In the genomic region with DNA sequence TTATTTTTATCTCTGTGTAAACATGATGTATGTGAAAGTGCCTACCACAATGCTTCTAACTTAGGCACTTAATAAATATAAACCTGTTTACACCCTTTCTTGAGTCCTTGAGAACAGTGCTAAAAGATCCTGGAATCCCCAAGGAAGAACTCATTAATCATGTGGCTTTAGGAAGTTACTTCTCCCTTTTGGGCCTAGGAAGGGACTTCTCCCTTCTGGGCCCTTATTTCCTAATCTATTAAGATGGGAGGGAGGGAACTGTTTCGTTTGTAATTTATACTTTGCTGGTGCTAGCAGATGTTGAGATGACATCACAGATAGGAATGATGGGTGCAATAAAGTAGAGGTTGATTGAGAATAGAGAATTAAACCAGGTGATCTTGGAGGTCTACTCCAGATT, we compare ENCODE assay signal across 1 cellular context.
TF ChIP-seq lines count a peak whose summit lies in the region.

No MANE protein-coding gene starts in this region.

TF ChIP-seq in WTC11, 78 proteins besides CTCF, POLR2A, EP300 and RAD21 (continued from another document):
- TF ChIP-seq, protein P1, sequence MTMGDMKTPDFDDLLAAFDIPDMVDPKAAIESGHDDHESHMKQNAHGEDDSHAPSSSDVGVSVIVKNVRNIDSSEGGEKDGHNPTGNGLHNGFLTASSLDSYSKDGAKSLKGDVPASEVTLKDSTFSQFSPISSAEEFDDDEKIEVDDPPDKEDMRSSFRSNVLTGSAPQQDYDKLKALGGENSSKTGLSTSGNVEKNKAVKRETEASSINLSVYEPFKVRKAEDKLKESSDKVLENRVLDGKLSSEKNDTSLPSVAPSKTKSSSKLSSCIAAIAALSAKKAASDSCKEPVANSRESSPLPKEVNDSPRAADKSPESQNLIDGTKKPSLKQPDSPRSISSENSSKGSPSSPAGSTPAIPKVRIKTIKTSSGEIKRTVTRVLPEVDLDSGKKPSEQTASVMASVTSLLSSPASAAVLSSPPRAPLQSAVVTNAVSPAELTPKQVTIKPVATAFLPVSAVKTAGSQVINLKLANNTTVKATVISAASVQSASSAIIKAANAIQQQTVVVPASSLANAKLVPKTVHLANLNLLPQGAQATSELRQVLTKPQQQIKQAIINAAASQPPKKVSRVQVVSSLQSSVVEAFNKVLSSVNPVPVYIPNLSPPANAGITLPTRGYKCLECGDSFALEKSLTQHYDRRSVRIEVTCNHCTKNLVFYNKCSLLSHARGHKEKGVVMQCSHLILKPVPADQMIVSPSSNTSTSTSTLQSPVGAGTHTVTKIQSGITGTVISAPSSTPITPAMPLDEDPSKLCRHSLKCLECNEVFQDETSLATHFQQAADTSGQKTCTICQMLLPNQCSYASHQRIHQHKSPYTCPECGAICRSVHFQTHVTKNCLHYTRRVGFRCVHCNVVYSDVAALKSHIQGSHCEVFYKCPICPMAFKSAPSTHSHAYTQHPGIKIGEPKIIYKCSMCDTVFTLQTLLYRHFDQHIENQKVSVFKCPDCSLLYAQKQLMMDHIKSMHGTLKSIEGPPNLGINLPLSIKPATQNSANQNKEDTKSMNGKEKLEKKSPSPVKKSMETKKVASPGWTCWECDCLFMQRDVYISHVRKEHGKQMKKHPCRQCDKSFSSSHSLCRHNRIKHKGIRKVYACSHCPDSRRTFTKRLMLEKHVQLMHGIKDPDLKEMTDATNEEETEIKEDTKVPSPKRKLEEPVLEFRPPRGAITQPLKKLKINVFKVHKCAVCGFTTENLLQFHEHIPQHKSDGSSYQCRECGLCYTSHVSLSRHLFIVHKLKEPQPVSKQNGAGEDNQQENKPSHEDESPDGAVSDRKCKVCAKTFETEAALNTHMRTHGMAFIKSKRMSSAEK (CRISPR knock-in tag; IDR thresholded peaks at IDR 0.05; ENCODE audit: borderline replicate concordance): no peak
- TF ChIP-seq TP53 (CRISPR knock-in tag; IDR thresholded peaks at IDR 0.05) (no peak), ZNF423 (CRISPR knock-in tag; IDR thresholded peaks at IDR 0.05) (no peak)
- TF ChIP-seq, protein P2, sequence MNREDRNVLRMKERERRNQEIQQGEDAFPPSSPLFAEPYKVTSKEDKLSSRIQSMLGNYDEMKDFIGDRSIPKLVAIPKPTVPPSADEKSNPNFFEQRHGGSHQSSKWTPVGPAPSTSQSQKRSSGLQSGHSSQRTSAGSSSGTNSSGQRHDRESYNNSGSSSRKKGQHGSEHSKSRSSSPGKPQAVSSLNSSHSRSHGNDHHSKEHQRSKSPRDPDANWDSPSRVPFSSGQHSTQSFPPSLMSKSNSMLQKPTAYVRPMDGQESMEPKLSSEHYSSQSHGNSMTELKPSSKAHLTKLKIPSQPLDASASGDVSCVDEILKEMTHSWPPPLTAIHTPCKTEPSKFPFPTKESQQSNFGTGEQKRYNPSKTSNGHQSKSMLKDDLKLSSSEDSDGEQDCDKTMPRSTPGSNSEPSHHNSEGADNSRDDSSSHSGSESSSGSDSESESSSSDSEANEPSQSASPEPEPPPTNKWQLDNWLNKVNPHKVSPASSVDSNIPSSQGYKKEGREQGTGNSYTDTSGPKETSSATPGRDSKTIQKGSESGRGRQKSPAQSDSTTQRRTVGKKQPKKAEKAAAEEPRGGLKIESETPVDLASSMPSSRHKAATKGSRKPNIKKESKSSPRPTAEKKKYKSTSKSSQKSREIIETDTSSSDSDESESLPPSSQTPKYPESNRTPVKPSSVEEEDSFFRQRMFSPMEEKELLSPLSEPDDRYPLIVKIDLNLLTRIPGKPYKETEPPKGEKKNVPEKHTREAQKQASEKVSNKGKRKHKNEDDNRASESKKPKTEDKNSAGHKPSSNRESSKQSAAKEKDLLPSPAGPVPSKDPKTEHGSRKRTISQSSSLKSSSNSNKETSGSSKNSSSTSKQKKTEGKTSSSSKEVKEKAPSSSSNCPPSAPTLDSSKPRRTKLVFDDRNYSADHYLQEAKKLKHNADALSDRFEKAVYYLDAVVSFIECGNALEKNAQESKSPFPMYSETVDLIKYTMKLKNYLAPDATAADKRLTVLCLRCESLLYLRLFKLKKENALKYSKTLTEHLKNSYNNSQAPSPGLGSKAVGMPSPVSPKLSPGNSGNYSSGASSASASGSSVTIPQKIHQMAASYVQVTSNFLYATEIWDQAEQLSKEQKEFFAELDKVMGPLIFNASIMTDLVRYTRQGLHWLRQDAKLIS (CRISPR knock-in tag; IDR thresholded peaks at IDR 0.05; ENCODE audit: borderline replicate concordance): no peak
